17 cellular contexts compared by ENCODE assay signal in genomic region chr20:3935956-3936340, GRCh38. TPM values are rescaled to one million over a fixed set of nuclear protein-coding genes. Genes with fewer than 3 reads are reported as not detected.
DNase-seq lines count a peak whose midpoint lies in the region; ATAC-seq and TF ChIP-seq lines count a peak whose summit lies in the region.
"Had no signal": no experiment of that assay in that cellular context is flagged by ENCODE, and none has a peak within 500 bp of the region (broad histone marks: within the 10 kb centered on the region; RNA-seq: fewer than 3 reads in every experiment).

No MANE protein-coding gene starts in this region.

- no peak for DNase-seq in heart left ventricle
- no peak for DNase-seq in right cardiac atrium
- DNase-seq in NCI-H510A treated with DMSO at 0.1 percent for 48 hours (lab: John Stamatoyannopoulos, UW): peak; percentile 93
- DNase-seq in glutamatergic neuron: no peak
- no peak for DNase-seq in uterus
- DNase-seq in HuH-7.5 (ENCODE audit: low spot score): no peak
- DNase-seq in SKM-1 (lab: John Stamatoyannopoulos, UW; ENCODE audit: unreplicated experiment): no peak
- DNase-seq: activated CD4-positive, alpha-beta T cell treated with anti-CD3 and anti-CD28 coated beads, Interleukin-2, amount 50 U/mL, for 48 hours; erythroblast; hypothalamus; left colon; NCI-H82; SIG-M5; stimulated activated CD4-positive, alpha-beta T cell treated with anti-CD3 and anti-CD28 coated beads, Interleukin-4, amount 100 ng/mL, for 1 hour had no signal

- peak in 1 of 4 donors; percentile 4 for ATAC-seq in heart left ventricle
- ATAC-seq in right cardiac atrium: no peak
- ATAC-seq in GM21576 (IDR thresholded peaks at IDR 0.05; ENCODE audit: unreplicated experiment): no peak
- ATAC-seq: K562, left colon had no signal

- no peak for TF ChIP-seq CTCF in heart left ventricle (IDR thresholded peaks at IDR 0.05)
- TF ChIP-seq CTCF in glutamatergic neuron (IDR thresholded peaks at IDR 0.05; ENCODE audit: partially characterized antibody, unreplicated experiment): no peak
- no peak for TF ChIP-seq CTCF in uterus (IDR thresholded peaks at IDR 0.05)

- H3K27ac Mint-ChIP-seq in glutamatergic neuron (ENCODE audit: unreplicated experiment): peak overlapping the region; percentile 81
- H3K27ac Mint-ChIP-seq: activated T-helper 1 cell treated with anti-CD3 and anti-CD28 coated beads, Interleukin-12 subunit alpha, Interleukin-12 subunit beta, Interleukin-2, Interleukin-4 antibody, amounts not matched to agents 30 ng/mL and 10 ng/mL and 1 ng/mL, durations not matched to agents 14 hours and 24 hours and 36 hours had no signal

- H3K27me3 ChIP-seq in heart left ventricle (no peaks in the 10 kb centered on the region), right cardiac atrium (ENCODE audit: control insufficient read depth, insufficient read depth) (no peaks in the 10 kb centered on the region), uterus (no peaks in the 10 kb centered on the region)

- H3K9me3 Mint-ChIP-seq in glutamatergic neuron (ENCODE audit: unreplicated experiment): peaks cover 10% of the 10 kb centered on the region

- peaks cover 8 to 51% (median 36%) of the 10 kb centered on the region in 12 donors for H3K4me1 ChIP-seq in heart left ventricle
- peaks cover 16% of the 10 kb centered on the region for H3K4me1 ChIP-seq in right cardiac atrium (ENCODE audit: control insufficient read depth, insufficient read depth, low read length)
- H3K4me1 ChIP-seq in uterus: peaks cover 8 to 11% of the 10 kb centered on the region in 2 donors

- H3K4me3 ChIP-seq in heart left ventricle (no peak overlapping the region), right cardiac atrium (ENCODE audit: low read length) (no peak overlapping the region), uterus (no peak overlapping the region)
- H3K4me3 ChIP-seq: K562 had no signal

- H3K9me3 ChIP-seq in heart left ventricle (peaks cover 0 to 4% (median 0%) of the 10 kb centered on the region in 12 donors), right cardiac atrium (ENCODE audit: control insufficient read depth, low read length) (no peaks in the 10 kb centered on the region), uterus (no peaks in the 10 kb centered on the region)

- H3K36me3 Mint-ChIP-seq in glutamatergic neuron (ENCODE audit: unreplicated experiment): peaks cover 27% of the 10 kb centered on the region

- H3K36me3 ChIP-seq in heart left ventricle (peaks cover 0 to 23% (median 1%) of the 10 kb centered on the region in 9 donors), uterus (no peaks in the 10 kb centered on the region)

- H3K4me1 Mint-ChIP-seq in glutamatergic neuron (ENCODE audit: low read depth, unreplicated experiment): peaks cover 46% of the 10 kb centered on the region

- intact Hi-C loops in heart left ventricle (cut with DNase I): loop anchor here in 2 of 10 donors (5.0 kb wide), 2 partner anchors 44 to 71 kb away; no protein-coding TSS in a partner anchor
- intact Hi-C loops in right cardiac atrium (cut with DNase I): no loop called here
- intact Hi-C loops in uterus (cut with DNase I; ENCODE audit: low total_unique reads): no loop called here

- peaks cover 16% of the 10 kb centered on the region for H3K27me3 Mint-ChIP-seq in glutamatergic neuron (ENCODE audit: unreplicated experiment)

- TF ChIP-seq POLR2A in heart left ventricle (IDR thresholded peaks at IDR 0.05) (no peak), uterus (IDR thresholded peaks at IDR 0.05) (no peak)

- no peak overlapping the region for H3K4me3 Mint-ChIP-seq in glutamatergic neuron (ENCODE audit: unreplicated experiment)
- H3K4me3 Mint-ChIP-seq: activated T-helper 1 cell treated with anti-CD3 and anti-CD28 coated beads, Interleukin-12 subunit alpha, Interleukin-12 subunit beta, Interleukin-2, Interleukin-4 antibody, amounts not matched to agents 30 ng/mL and 10 ng/mL and 1 ng/mL, durations not matched to agents 14 hours and 24 hours and 36 hours had no signal

- WGBS in heart left ventricle, 4 donors: 85 to 94% (median 89%) methylated on average over 2 of the region's 2 CpGs
- 90% methylated on average over 2 of the region's 2 CpGs for WGBS in right cardiac atrium

- H3K27ac ChIP-seq in heart left ventricle: peak overlapping the region in 8 of 12 donors; percentile 54 to 78 (median 66)
- H3K27ac ChIP-seq in right cardiac atrium (ENCODE audit: low read length): no peak overlapping the region
- peak overlapping the region; percentile 0 to 94 for H3K27ac ChIP-seq in uterus

RNA-seq across cellular contexts. Expression of gene PANK2, which starts 46.8 kb away (rescaled TPM):
- 10 to 100 TPM; 15.9 to 28.9 (median 18.1) TPM for total RNA-seq in heart left ventricle
- polyA plus RNA-seq in heart left ventricle: 10 to 100 TPM; 13.9 to 24.2 TPM
- 10 to 100 TPM; 22.1 to 24.4 (median 23.2) TPM for total RNA-seq in right cardiac atrium
- 16.2 TPM for polyA plus RNA-seq in right cardiac atrium
- 60.3 TPM for total RNA-seq in glutamatergic neuron (ENCODE audit: unreplicated experiment)
- 10 to 100 TPM; 18.2 to 82.0 (median 53.5) TPM for total RNA-seq in uterus
